9 cellular contexts compared by ENCODE assay signal in the genomic region with DNA sequence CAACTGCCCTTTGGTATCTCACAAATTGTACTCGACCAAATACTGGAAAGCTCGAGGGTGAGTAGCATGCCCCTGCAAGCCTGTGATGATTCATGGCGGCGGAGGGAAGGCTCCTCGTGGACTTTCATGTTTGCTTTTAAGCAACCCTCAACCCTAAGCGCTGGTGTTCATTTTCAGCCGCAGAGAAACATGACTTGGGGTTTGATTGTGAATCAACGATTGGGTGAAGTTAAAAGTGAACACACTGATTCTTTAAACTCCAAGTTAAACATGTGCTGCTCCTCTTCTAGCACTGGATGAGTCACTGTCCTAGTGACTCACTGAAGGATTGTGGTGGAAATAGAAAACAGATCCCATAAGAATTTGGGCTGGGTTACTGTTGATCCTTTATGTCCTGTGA. TPM values are rescaled to one million over a fixed set of nuclear protein-coding genes. Genes with fewer than 3 reads are reported as not detected.
DNase-seq lines count a peak whose midpoint lies in the region; ATAC-seq, FAIRE-seq and TF ChIP-seq lines count a peak whose summit lies in the region.
"Had no signal": no experiment of that assay in that cellular context is flagged by ENCODE, and none has a peak within 500 bp of the region (broad histone marks: within the 10 kb centered on the region; RNA-seq: fewer than 3 reads in every experiment).

No MANE protein-coding gene starts in this region.

- H3K27ac ChIP-seq in small intestine (ENCODE audit: low read depth in 1 of 2, low read length in 1 of 2) (no peak overlapping the region), Peyer's patch (peak overlapping the region in 1 of 4 donors; percentile 29)
- H3K27ac ChIP-seq: SK-N-MC had no signal

- peaks cover 11% of the 10 kb centered on the region for H3K4me1 Mint-ChIP-seq in osteocyte (ENCODE audit: unreplicated experiment)

- in situ Hi-C loops in Caki2 (cut with HindIII; ENCODE audit: low pct_unique_long_range_greater_than_20kb, low sequenced_read_pairs) = no loop called here

- TF ChIP-seq CTCF in osteocyte (IDR thresholded peaks at IDR 0.05) = no peak
- no peak for TF ChIP-seq CTCF in Peyer's patch (IDR thresholded peaks at IDR 0.05)

- no peak for ATAC-seq in GM18873 (IDR thresholded peaks at IDR 0.05; ENCODE audit: low FRiP score, unreplicated experiment)

- H3K4me1 ChIP-seq in small intestine (ENCODE audit: control insufficient read depth in 2 of 2, insufficient read depth in 1 of 2, low read depth in 1 of 2, low read length in 1 of 2) (no peaks in the 10 kb centered on the region), Peyer's patch (no peaks in the 10 kb centered on the region)

- no peak for FAIRE-seq in small intestine (lab: Jason Lieb, UNC)

- H3K27me3 ChIP-seq in small intestine (ENCODE audit: control insufficient read depth in 2 of 2, insufficient read depth in 2 of 2, low read length in 2 of 2) = no peaks in the 10 kb centered on the region
- H3K27me3 ChIP-seq in Peyer's patch = no peaks in the 10 kb centered on the region

- H3K36me3 Mint-ChIP-seq in osteocyte (ENCODE audit: unreplicated experiment) = peaks cover 2% of the 10 kb centered on the region

- DNase-seq in Caki2 (ENCODE audit: low read depth) (peak; percentile 88), Kasumi-1 (lab: John Stamatoyannopoulos, UW) (peak; percentile 17 to 53), brain pericyte (ENCODE audit: low read depth, low spot score) (peak; percentile 91), osteocyte (ENCODE audit: extremely low spot score, unreplicated experiment) (no peak), small intestine (no peak), SKM-1 treated with dmso at 0.1 percent for 144 hours (lab: John Stamatoyannopoulos, UW; ENCODE audit: unreplicated experiment) (no peak), Peyer's patch (no peak)

- H3K27ac Mint-ChIP-seq in osteocyte (ENCODE audit: unreplicated experiment) = no peak overlapping the region

- H3K9me3 ChIP-seq in small intestine (ENCODE audit: control insufficient read depth, low read depth) (no peaks in the 10 kb centered on the region), Peyer's patch (no peaks in the 10 kb centered on the region)

- no peaks in the 10 kb centered on the region for H3K27me3 Mint-ChIP-seq in osteocyte (ENCODE audit: unreplicated experiment)

- no peaks in the 10 kb centered on the region for H3K9me3 Mint-ChIP-seq in osteocyte (ENCODE audit: unreplicated experiment)

- 51 to 73% (median 56%) methylated on average over 8 of the region's 8 CpGs for WGBS in small intestine, 3 donors

- H3K4me3 Mint-ChIP-seq in osteocyte (ENCODE audit: unreplicated experiment) = peak overlapping the region; percentile 48

- TF ChIP-seq POLR2A in Peyer's patch (IDR thresholded peaks at IDR 0.05) = no peak

- no peaks in the 10 kb centered on the region for H3K36me3 ChIP-seq in small intestine (ENCODE audit: control insufficient read depth in 2 of 2, insufficient read depth in 2 of 2, low read length in 2 of 2)
- H3K36me3 ChIP-seq in Peyer's patch = no peaks in the 10 kb centered on the region

- H3K4me3 ChIP-seq in small intestine (ENCODE audit: low read depth in 1 of 2, low read length in 2 of 2) = no peak overlapping the region
- H3K4me3 ChIP-seq in Peyer's patch = no peak overlapping the region
- H3K4me3 ChIP-seq: SK-N-MC had no signal

RNA-seq across cellular contexts. Expression of gene CD109, which starts 8.3 kb away (rescaled TPM):
- total RNA-seq in Caki2 (2014; rRNA removed; shearing (Covaris generic); ENCODE audit: low replicate concordance) = 27.7 and 32.2 TPM in 2 replicates
- 14.3 and 18.0 TPM in 2 replicates for total RNA-seq in osteocyte
- under 1 TPM in 2 of 3 donors, not detected in 1; under 0.01 to 0.98 TPM for polyA plus RNA-seq in small intestine
- 1 to 10 TPM; 1.4 to 3.2 (median 2.2) TPM for total RNA-seq in Peyer's patch

RNA-seq across cellular contexts. Expression of gene SLC17A5, which starts 50.5 kb away (rescaled TPM):
- total RNA-seq in Caki2 (2014; rRNA removed; shearing (Covaris generic); ENCODE audit: low replicate concordance) = 30.3 and 31.2 TPM in 2 replicates
- total RNA-seq in osteocyte (20.2 and 20.4 TPM in 2 replicates), Peyer's patch (10 to 100 TPM in 3 of 4 donors, 1 to 10 TPM in 1; 6.6 to 49.7 (median 26.3) TPM)
- polyA plus RNA-seq in small intestine = 10 to 100 TPM in 1 of 3 donors, 1 to 10 TPM in 2; 4.9 to 17.5 (median 5.4) TPM

Comparison
In these comparisons a context has a peak if more than half of its experiments do, and no peak if none do; other contexts are left out.
1. DNase-seq: peak in Caki2 (single experiment), Kasumi-1 (2 of 2) and brain pericyte (single experiment); none in osteocyte (single experiment), small intestine (single experiment), SKM-1 treated with dmso at 0.1 percent for 144 hours (single experiment) and Peyer's patch (0 of 3).